Comparison of ENCODE assay signal across 2 cellular contexts in genomic region chr4:4784379-4784778, GRCh38.
TF ChIP-seq lines count a peak whose summit lies in the region.

No MANE protein-coding gene starts in this region.

TF ChIP-seq in IMR-90, 13 proteins besides CTCF, POLR2A, EP300 and RAD21 (continued from another document):
- no peak for TF ChIP-seq CEBPB (IDR thresholded peaks at IDR 0.05; ENCODE audit: low read depth, low read length)
- no peak for TF ChIP-seq SMC3 (IDR thresholded peaks at IDR 0.05; ENCODE audit: low read depth, low read length)
- TF ChIP-seq MAFK (IDR thresholded peaks at IDR 0.05; ENCODE audit: low read depth, low read length), result no peak
- TF ChIP-seq RCOR1 (IDR thresholded peaks at IDR 0.05; ENCODE audit: insufficient replicate concordance, low read length), result no peak
- no peak for TF ChIP-seq USF2 (IDR thresholded peaks at IDR 0.05; ENCODE audit: low read depth, low read length)
- TF ChIP-seq CHD1 (IDR thresholded peaks at IDR 0.05; ENCODE audit: low read depth, low read length), result no peak
- TF ChIP-seq RFX5 (IDR thresholded peaks at IDR 0.05; ENCODE audit: low read depth, low read length), result no peak
- no peak for TF ChIP-seq ELK1 (IDR thresholded peaks at IDR 0.05; ENCODE audit: borderline replicate concordance, low read depth, low read length)
- no peak for TF ChIP-seq BHLHE40 (IDR thresholded peaks at IDR 0.05; ENCODE audit: low read depth, low read length)
- TF ChIP-seq FOS (IDR thresholded peaks at IDR 0.05; ENCODE audit: low read depth, low read length), result no peak

TF ChIP-seq in SK-N-SH, 30 proteins besides CTCF, POLR2A, EP300 and RAD21 (continued from another document):
- TF ChIP-seq RCOR1 (IDR thresholded peaks at IDR 0.05; ENCODE audit: low read length) (peak; percentile 85), FOXJ3 (CRISPR knock-in tag; IDR thresholded peaks at IDR 0.05) (peak; percentile 85; the same call in 1 of the 2 replicates), RFX5 (IDR thresholded peaks at IDR 0.05; ENCODE audit: low read length) (peak; percentile 46; the same call in 1 of the 2 replicates), CHD2 (IDR thresholded peaks at IDR 0.05; ENCODE audit: low read length, partially characterized antibody) (peak; percentile 49), RXRA (IDR thresholded peaks at IDR 0.05; ENCODE audit: borderline replicate concordance, low read depth) (no peak)
